In genomic region chr22:40412441-40412840, GRCh38 we compare ENCODE assay signal across 12 cellular contexts. TPM values are rescaled to one million over a fixed set of nuclear protein-coding genes. Genes with fewer than 3 reads are reported as not detected.
DNase-seq lines count a peak whose midpoint lies in the region; ATAC-seq and TF ChIP-seq lines count a peak whose summit lies in the region.
"Had no signal": no experiment of that assay in that cellular context is flagged by ENCODE, and none has a peak within 500 bp of the region (broad histone marks: within the 10 kb centered on the region; RNA-seq: fewer than 3 reads in every experiment).

No MANE protein-coding gene starts in this region.

- H3K9me2 ChIP-seq in DOHH2 (replicated peaks; ENCODE audit: control insufficient read depth, low read length), result no peaks in the 10 kb centered on the region

- H3K4me3 ChIP-seq in DOHH2 (ENCODE audit: low read length) (peak overlapping the region; percentile 84), BE2C (ENCODE audit: low read depth, low read length) (no peak overlapping the region)

- H3K79me2 ChIP-seq in DOHH2 (ENCODE audit: control insufficient read depth, low read length), result peaks cover 29% of the 10 kb centered on the region

- H3F3A ChIP-seq in DOHH2 (ENCODE audit: control insufficient read depth, insufficient read depth), result peaks cover 45% of the 10 kb centered on the region

- H3K9me3 ChIP-seq in DOHH2 (ENCODE audit: control insufficient read depth, insufficient read depth, low read length) (no peaks in the 10 kb centered on the region), BE2C (no peaks in the 10 kb centered on the region)

- H3K27me3 ChIP-seq in DOHH2 (ENCODE audit: control insufficient read depth, low read length), result no peaks in the 10 kb centered on the region
- H3K27me3 ChIP-seq in BE2C, result no peaks in the 10 kb centered on the region

- ATAC-seq in GM19463 (IDR thresholded peaks at IDR 0.05; ENCODE audit: unreplicated experiment), result peak; percentile 60
- ATAC-seq: natural killer cell had no signal

- peak overlapping the region; percentile 98 for H3K4me2 ChIP-seq in DOHH2 (ENCODE audit: low read length)

- TF ChIP-seq CTCF in DOHH2 (IDR thresholded peaks at IDR 0.05; ENCODE audit: low read depth, low read length, poor library complexity, severe bottlenecking) (no peak), BE2C (IDR thresholded peaks at IDR 0.05; ENCODE audit: low read depth, low read length) (no peak)

- no peaks in the 10 kb centered on the region for H4K20me1 ChIP-seq in DOHH2 (ENCODE audit: control insufficient read depth, insufficient read depth, low read depth, low read length)

- H3K27ac ChIP-seq in DOHH2 (ENCODE audit: low read depth, low read length), result peak overlapping the region; percentile 94

- H3K4me1 ChIP-seq in DOHH2 (ENCODE audit: control insufficient read depth, low read length) (peaks cover 75% of the 10 kb centered on the region), BE2C (no peaks in the 10 kb centered on the region)

- DNase-seq in NCI-H69 (lab: John Stamatoyannopoulos, UW) (peak; percentile 66), germinal center (ENCODE audit: low spot score) (peak; percentile 59), AML-193 (lab: John Stamatoyannopoulos, UW) (no peak), BE2C (no peak), H4 (ENCODE audit: low spot score) (no peak), NCI-H1105 treated with DMSO at 0.1 percent for 48 hours (lab: John Stamatoyannopoulos, UW) (no peak)
- DNase-seq: COR-L47; natural killer cell; NCI-H187 treated with DMSO at 0.1 percent for 48 hours; stimulated activated CD4-positive, alpha-beta T cell treated with anti-CD3 and anti-CD28 coated beads, Interleukin-15, amount 100 ng/mL, for 24 hours had no signal

- H3K36me3 ChIP-seq in DOHH2 (ENCODE audit: control insufficient read depth, low read length), result peaks cover 81% of the 10 kb centered on the region
- H3K36me3 ChIP-seq in BE2C, result peaks cover 59% of the 10 kb centered on the region

RNA-seq across cellular contexts. Expression of gene SGSM3, which starts 42.0 kb away (rescaled TPM):
- 118 TPM for polyA plus RNA-seq in BE2C (2012; ENCODE audit: insufficient read depth, insufficient read length, low read depth)
- 15.5 and 31.4 TPM in 2 replicates for total RNA-seq in H4 (2014; rRNA removed; shearing (Covaris generic))

Comparison
In these comparisons a context has a peak if more than half of its experiments do, and no peak if none do; other contexts are left out.
1. DNase-seq: peak in NCI-H69 (single experiment) and germinal center (single experiment); none in AML-193 (0 of 2), BE2C (single experiment), H4 (single experiment) and NCI-H1105 treated with DMSO at 0.1 percent for 48 hours (single experiment).